8 cellular contexts compared by ENCODE assay signal in the genomic region with DNA sequence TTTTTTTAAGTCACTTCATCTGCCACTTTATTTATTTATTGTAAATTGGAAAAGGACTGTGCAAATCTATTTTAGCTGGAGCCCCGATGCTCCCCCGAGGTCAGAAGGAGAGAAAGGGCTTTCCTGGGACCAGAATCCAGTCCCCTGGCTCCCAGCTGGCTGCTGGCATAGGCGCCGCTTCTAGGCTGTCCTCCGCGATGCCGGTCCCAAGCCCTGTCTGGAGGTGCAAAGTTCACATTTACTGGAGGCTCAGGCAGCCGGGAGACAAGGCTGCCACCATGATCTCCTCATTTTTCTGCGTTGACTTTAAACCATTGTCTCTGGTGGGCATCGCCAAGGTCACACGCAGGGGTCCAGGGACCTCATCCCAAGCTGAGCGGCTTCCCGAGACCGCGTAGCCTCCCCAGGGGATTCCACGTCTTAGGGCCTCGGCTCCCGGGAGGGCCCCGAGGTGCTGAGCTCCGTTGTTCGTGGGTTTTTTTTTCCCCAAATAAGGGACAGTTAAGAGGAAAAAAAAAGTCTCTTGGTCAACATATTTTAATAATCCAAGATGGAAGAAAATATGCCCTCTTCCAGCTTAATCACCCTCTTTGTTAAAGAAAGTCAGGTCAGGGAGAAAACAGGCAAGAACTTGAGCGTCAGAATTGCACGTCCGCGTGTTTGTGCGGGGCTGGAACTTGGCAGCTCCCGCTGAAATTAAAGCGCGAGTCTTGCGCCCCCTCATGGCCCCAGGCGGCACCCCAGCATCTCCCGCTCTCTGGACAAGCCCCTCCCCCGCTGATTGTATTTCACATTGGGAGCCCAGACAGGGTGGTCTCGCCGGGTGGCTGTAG. TPM values are rescaled to one million over a fixed set of nuclear protein-coding genes. Genes with fewer than 3 reads are reported as not detected.
DNase-seq lines count a peak whose midpoint lies in the region; ATAC-seq, FAIRE-seq and TF ChIP-seq lines count a peak whose summit lies in the region.

No MANE protein-coding gene starts in this region.

- TF ChIP-seq POLR2A in body of pancreas (IDR thresholded peaks at IDR 0.05) = no peak

- ATAC-seq in body of pancreas (peak; percentile 65), HG02840 (IDR thresholded peaks at IDR 0.05; ENCODE audit: low FRiP score, unreplicated experiment) (no peak)

- H3K27me3 ChIP-seq in body of pancreas = no peaks in the 10 kb centered on the region
- H3K27me3 ChIP-seq in kidney epithelial cell (ENCODE audit: control insufficient read depth, insufficient read depth, low read length) = peaks cover 6% of the 10 kb centered on the region

- H3K36me3 ChIP-seq in body of pancreas (replicated peaks in 1 of 2; ENCODE audit: insufficient read depth in 1 of 2, low read depth in 2 of 2) (no peaks in the 10 kb centered on the region), kidney epithelial cell (ENCODE audit: control insufficient read depth, insufficient read depth, low read length) (no peaks in the 10 kb centered on the region), kidney (ENCODE audit: control insufficient read depth in 1 of 2, insufficient read depth in 2 of 2, low read length in 2 of 2) (no peaks in the 10 kb centered on the region)

- 29% methylated on average over 28 to 35 of the region's 35 CpGs for WGBS in body of pancreas, 2 donors

- H3K27ac ChIP-seq in RWPE1 (no peak overlapping the region), body of pancreas (no peak overlapping the region), kidney (ENCODE audit: low read depth in 2 of 2, low read length in 2 of 2) (no peak overlapping the region)

- no peak overlapping the region for H3K9ac ChIP-seq in kidney (ENCODE audit: low read length in 2 of 2)

- no peak for FAIRE-seq in kidney (lab: Jason Lieb, UNC)

- H3K4me3 ChIP-seq in AG04449 (ENCODE audit: low read depth, low read length) (no peak overlapping the region), body of pancreas (no peak overlapping the region), kidney epithelial cell (ENCODE audit: low read depth, low read length) (no peak overlapping the region), kidney (ENCODE audit: low read length in 2 of 2) (no peak overlapping the region)

- DNase-seq in AG04449 (ENCODE audit: low read depth, low spot score) (no peak), GM20000 (ENCODE audit: low spot score) (peak; percentile 48), RWPE1 (ENCODE audit: low spot score) (no peak), body of pancreas (peak; percentile 41 to 63 (median 50)), kidney epithelial cell (ENCODE audit: low read depth) (no peak), kidney (no peak)
- DNase-seq in stimulated activated CD8-positive, alpha-beta memory T cell treated with anti-CD3 and anti-CD28 coated beads, Interleukin-12 subunit alpha, Interleukin-12 subunit beta, amount 100 ng/mL, for 4 hours (ENCODE audit: low read depth) = peak; percentile 15

- H3K4me1 ChIP-seq in body of pancreas (peaks cover 5% of the 10 kb centered on the region), kidney (ENCODE audit: control insufficient read depth in 1 of 2, insufficient read depth in 1 of 2, low read depth in 1 of 2, low read length in 2 of 2) (no peaks in the 10 kb centered on the region)

- peak; percentile 72 for TF ChIP-seq CTCF in AG04449 (IDR thresholded peaks at IDR 0.05; ENCODE audit: insufficient read depth, low read length, missing control alignments)
- peak; percentile 44 for TF ChIP-seq CTCF in GM20000 (IDR thresholded peaks at IDR 0.05; ENCODE audit: extremely low read depth, missing control alignments)
- TF ChIP-seq CTCF in RWPE1 (conservative IDR thresholded peaks at IDR 0.05; ENCODE audit: low read depth) = peak; percentile 17; the same call in 1 of the 2 replicates
- TF ChIP-seq CTCF in body of pancreas (IDR thresholded peaks at IDR 0.05) = peak; percentile 16 to 55 (median 52)
- peak; percentile 67 for TF ChIP-seq CTCF in kidney epithelial cell (IDR thresholded peaks at IDR 0.05; ENCODE audit: insufficient read depth, low read length, poor library complexity, severe bottlenecking)
- no peak for TF ChIP-seq CTCF in kidney (IDR thresholded peaks at IDR 0.05; ENCODE audit: borderline replicate concordance, extremely low read depth, insufficient read depth)

- POLR2A ChIA-PET in AG04449 (lab: Yijun Ruan, JAX) = no interaction called here
- POLR2A ChIA-PET in RWPE1 (lab: Yijun Ruan, JAX; ENCODE audit: low non-redundant PET) = no interaction called here

- H3K9me3 ChIP-seq in body of pancreas = peaks cover 0 to under 1% (median 0%) of the 10 kb centered on the region in 3 donors
- no peaks in the 10 kb centered on the region for H3K9me3 ChIP-seq in kidney (ENCODE audit: control insufficient read depth in 1 of 2, low read length in 2 of 2)

- CTCF ChIA-PET in AG04449 (lab: Yijun Ruan, JAX) (interaction anchor here (0.7 to 15.6 kb wide), 8 partner anchors 8 to 281 kb away, joined by 3 to 631 read pairs (median 4); no protein-coding TSS in a partner anchor), RWPE1 (lab: Yijun Ruan, JAX) (interaction anchor here (0.6 to 0.9 kb wide), 3 partner anchors 13 to 337 kb away, joined by 3 read pairs; no protein-coding TSS in a partner anchor)

- intact Hi-C loops in body of pancreas (cut with DNase I) = no loop called here
- intact Hi-C loops in kidney (cut with DNase I) = no loop called here

RNA-seq across cellular contexts. Expression of gene RGR, which starts 11.9 kb away (rescaled TPM):
- not detected for total RNA-seq in body of pancreas
- total RNA-seq in kidney epithelial cell = not detected in 2 replicates
- not detected for total RNA-seq in kidney
- not detected for polyA plus RNA-seq in kidney (ENCODE audit: insufficient read depth, low read depth, low replicate concordance)

RNA-seq across cellular contexts. Expression of gene LRIT1, which starts 15.4 kb away (rescaled TPM):
- not detected for total RNA-seq in body of pancreas
- not detected in 2 replicates for total RNA-seq in kidney epithelial cell
- not detected for total RNA-seq in kidney
- not detected for polyA plus RNA-seq in kidney (ENCODE audit: insufficient read depth, low read depth, low replicate concordance)

RNA-seq across cellular contexts. Expression of gene LRIT2, which starts 31.4 kb away (rescaled TPM):
- total RNA-seq in body of pancreas (not detected), kidney epithelial cell (not detected in 2 replicates), kidney (not detected)
- polyA plus RNA-seq in kidney (ENCODE audit: insufficient read depth, low read depth, low replicate concordance) = not detected

Comparison
In these comparisons a context has a peak if more than half of its experiments do, and no peak if none do; other contexts are left out.
1. DNase-seq: peak in GM20000 (single experiment), body of pancreas (4 of 4) and stimulated activated CD8-positive, alpha-beta memory T cell treated with anti-CD3 and anti-CD28 coated beads, Interleukin-12 subunit alpha, Interleukin-12 subunit beta, amount 100 ng/mL, for 4 hours (single experiment); none in AG04449 (single experiment), RWPE1 (single experiment), kidney epithelial cell (single experiment) and kidney (single experiment).